In genomic region chr4:159946983-159947645, GRCh38 we compare ENCODE assay signal across 8 cellular contexts.
DNase-seq lines count a peak whose midpoint lies in the region; ATAC-seq and TF ChIP-seq lines count a peak whose summit lies in the region.

No MANE protein-coding gene starts in this region.

- DNase-seq in NCI-H82 treated with DMSO at 0.1 percent for 48 hours (lab: John Stamatoyannopoulos, UW; ENCODE audit: unreplicated experiment): peak; percentile 50
- DNase-seq in dorsolateral prefrontal cortex: no peak
- DNase-seq in nephron progenitor cell: no peak
- no peak for DNase-seq in activated CD4-positive, alpha-beta T cell treated with anti-CD3 and anti-CD28 coated beads, Interleukin-2, amount 50 U/mL, for 48 hours
- no peak for DNase-seq in ureter (ENCODE audit: low spot score)

- H3K27me3 Mint-ChIP-seq in nephron progenitor cell (ENCODE audit: low read depth, poor library complexity): no peaks in the 10 kb centered on the region

- TF ChIP-seq CTCF in 22Rv1 (IDR thresholded peaks at IDR 0.05): peak; percentile 90
- TF ChIP-seq CTCF in GM12875 (IDR thresholded peaks at IDR 0.05; ENCODE audit: borderline replicate concordance, insufficient read depth, low read depth, low read length): peak; percentile 56
- peak; percentile 56 to 87 (median 74) for TF ChIP-seq CTCF in dorsolateral prefrontal cortex (IDR thresholded peaks at IDR 0.05 in 54 of 56, conservative IDR thresholded peaks at IDR 0.05 in 2 of 56; ENCODE audit: low read depth in 1 of 56, partially characterized antibody in 56 of 56)
- TF ChIP-seq CTCF in nephron progenitor cell (IDR thresholded peaks at IDR 0.05): peak; percentile 84

- no peak overlapping the region for H3K27ac ChIP-seq in 22Rv1
- H3K27ac ChIP-seq in dorsolateral prefrontal cortex: no peak overlapping the region

- peak; percentile 80 for ATAC-seq in HG03342 (IDR thresholded peaks at IDR 0.05; ENCODE audit: unreplicated experiment)

- H3K36me3 Mint-ChIP-seq in nephron progenitor cell (ENCODE audit: low read depth): no peaks in the 10 kb centered on the region

- intact Hi-C loops in dorsolateral prefrontal cortex (cut with DNase I): no loop called here

- H3K4me3 ChIP-seq in GM12875 (ENCODE audit: low read depth, low read length): no peak overlapping the region
- H3K4me3 ChIP-seq in dorsolateral prefrontal cortex: no peak overlapping the region

- H3K9me3 Mint-ChIP-seq in nephron progenitor cell: no peaks in the 10 kb centered on the region

- peaks cover 0 to 2% (median 0%) of the 10 kb centered on the region in 45 donors for H3K27me3 ChIP-seq in dorsolateral prefrontal cortex

- no peaks in the 10 kb centered on the region for H3K4me1 Mint-ChIP-seq in nephron progenitor cell

- H3K4me3 Mint-ChIP-seq in nephron progenitor cell: no peak overlapping the region

- no peak overlapping the region for H3K27ac Mint-ChIP-seq in nephron progenitor cell
